ENCODE assay signal across 1 cellular context in the genomic region with DNA sequence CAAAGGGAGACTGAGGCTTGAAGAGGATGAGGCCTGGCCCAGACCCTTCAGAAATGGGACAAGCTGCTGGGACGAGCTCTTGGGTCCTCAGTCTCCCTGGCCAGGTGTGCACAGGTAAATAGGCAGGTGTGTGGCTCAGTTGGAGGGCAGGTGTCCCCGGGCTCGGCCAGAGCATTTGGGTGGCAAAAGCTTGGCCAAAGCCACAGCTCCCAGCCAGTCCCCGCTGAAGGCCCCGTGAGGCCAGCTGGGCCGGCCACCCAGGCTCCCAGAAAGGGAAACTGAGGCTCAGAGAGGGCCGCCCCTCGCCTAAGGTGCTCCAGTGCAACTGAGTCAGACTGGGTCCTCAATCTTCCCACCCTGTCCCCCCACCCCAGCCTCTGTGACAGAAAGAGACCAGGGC.
TF ChIP-seq lines count a peak whose summit lies in the region.

No MANE protein-coding gene starts in this region.

TF ChIP-seq in H1, 55 proteins besides CTCF, POLR2A, EP300 and RAD21:
- TF ChIP-seq, protein P1, sequence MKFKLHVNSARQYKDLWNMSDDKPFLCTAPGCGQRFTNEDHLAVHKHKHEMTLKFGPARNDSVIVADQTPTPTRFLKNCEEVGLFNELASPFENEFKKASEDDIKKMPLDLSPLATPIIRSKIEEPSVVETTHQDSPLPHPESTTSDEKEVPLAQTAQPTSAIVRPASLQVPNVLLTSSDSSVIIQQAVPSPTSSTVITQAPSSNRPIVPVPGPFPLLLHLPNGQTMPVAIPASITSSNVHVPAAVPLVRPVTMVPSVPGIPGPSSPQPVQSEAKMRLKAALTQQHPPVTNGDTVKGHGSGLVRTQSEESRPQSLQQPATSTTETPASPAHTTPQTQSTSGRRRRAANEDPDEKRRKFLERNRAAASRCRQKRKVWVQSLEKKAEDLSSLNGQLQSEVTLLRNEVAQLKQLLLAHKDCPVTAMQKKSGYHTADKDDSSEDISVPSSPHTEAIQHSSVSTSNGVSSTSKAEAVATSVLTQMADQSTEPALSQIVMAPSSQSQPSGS (IDR thresholded peaks at IDR 0.05; ENCODE audit: low read length), result no peak
- TF ChIP-seq, protein P2, sequence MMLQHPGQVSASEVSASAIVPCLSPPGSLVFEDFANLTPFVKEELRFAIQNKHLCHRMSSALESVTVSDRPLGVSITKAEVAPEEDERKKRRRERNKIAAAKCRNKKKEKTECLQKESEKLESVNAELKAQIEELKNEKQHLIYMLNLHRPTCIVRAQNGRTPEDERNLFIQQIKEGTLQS (IDR thresholded peaks at IDR 0.05; ENCODE audit: insufficient read depth, low read depth, low read length), result no peak
- TF ChIP-seq CBX8 (IDR thresholded peaks at IDR 0.05; ENCODE audit: borderline replicate concordance, low read depth, low read length) (no peak), E2F6 (IDR thresholded peaks at IDR 0.05) (no peak), MAFK (IDR thresholded peaks at IDR 0.05; ENCODE audit: low read depth, low read length) (no peak), KDM4A (IDR thresholded peaks at IDR 0.05; ENCODE audit: low read depth, low read length, severe bottlenecking) (no peak), KDM5A (IDR thresholded peaks at IDR 0.05; ENCODE audit: low read length) (no peak), CTBP2 (IDR thresholded peaks at IDR 0.05; ENCODE audit: borderline replicate concordance, insufficient read depth, insufficient read length, low read length) (no peak), TEAD4 (IDR thresholded peaks at IDR 0.05; ENCODE audit: low read depth, low read length) (no peak), MAX (IDR thresholded peaks at IDR 0.05) (no peak)
